In genomic region chr2:238924032-238924431, GRCh38 we compare ENCODE assay signal across 21 cellular contexts.
"Had no signal": no experiment of that assay in that cellular context is flagged by ENCODE, and none has a peak within 500 bp of the region (broad histone marks: within the 10 kb centered on the region; RNA-seq: fewer than 3 reads in every experiment).

No MANE protein-coding gene starts in this region.

- ATAC-seq: gastroesophageal sphincter; left cardiac atrium; left ventricle myocardium superior; mucosa of descending colon; naive thymus-derived CD8-positive, alpha-beta T cell; stimulated activated naive CD8-positive, alpha-beta T cell treated with anti-CD3 and anti-CD28 coated beads, Interleukin-15, Interleukin-2, amounts not matched to agents 100 U/mL and 50 U/mL, for 24 hours had no signal

- H3K4me3 Mint-ChIP-seq: immature natural killer cell; naive thymus-derived CD8-positive, alpha-beta T cell; neural progenitor cell; type B pancreatic cell had no signal

- H3K27ac ChIP-seq: colonic mucosa, esophagus squamous epithelium, gastroesophageal sphincter, neural progenitor cell, suprapubic skin, thyroid gland, uterus had no signal

- H3K4me1 Mint-ChIP-seq: immature natural killer cell; naive thymus-derived CD8-positive, alpha-beta T cell had no signal

- H3K4me3 ChIP-seq: colonic mucosa, esophagus squamous epithelium, gastroesophageal sphincter, mucosa of descending colon, neural progenitor cell, suprapubic skin, thyroid gland, uterus had no signal

- H3K27me3 ChIP-seq: colonic mucosa, neural progenitor cell, thyroid gland, uterus had no signal

- H3K36me3 ChIP-seq: colonic mucosa, esophagus squamous epithelium, gastroesophageal sphincter, neural progenitor cell, suprapubic skin, thyroid gland, uterus had no signal

- H3K9me3 Mint-ChIP-seq: immature natural killer cell; naive thymus-derived CD8-positive, alpha-beta T cell; neural progenitor cell; type B pancreatic cell had no signal

- DNase-seq: cerebellar nuclear complex; colonic mucosa; dermis blood vessel endothelial cell; esophagus squamous epithelium; foreskin fibroblast; glutamatergic neuron; immature natural killer cell; left ventricle myocardium superior; mucosa of descending colon; naive thymus-derived CD8-positive, alpha-beta T cell; occipital lobe; small intestine; stimulated activated CD4-positive, alpha-beta T cell treated with anti-CD3 and anti-CD28 coated beads, Interleukin-2, amount 100 ng/mL, for 48 hours; stimulated activated naive CD8-positive, alpha-beta T cell treated with anti-CD3 and anti-CD28 coated beads, Interleukin-15, Interleukin-2, amounts not matched to agents 100 U/mL and 50 U/mL, for 24 hours; thyroid gland had no signal

- H3K36me3 Mint-ChIP-seq: immature natural killer cell; naive thymus-derived CD8-positive, alpha-beta T cell; neural progenitor cell; type B pancreatic cell had no signal

- H3K27ac Mint-ChIP-seq: immature natural killer cell; naive thymus-derived CD8-positive, alpha-beta T cell; neural progenitor cell; type B pancreatic cell had no signal

- H3K4me1 ChIP-seq: colonic mucosa, suprapubic skin, uterus had no signal

- H3K9me3 ChIP-seq: colonic mucosa, esophagus squamous epithelium, gastroesophageal sphincter, mucosa of descending colon, suprapubic skin, thyroid gland, uterus had no signal
